Comparison of ENCODE assay signal across 1 cellular context in genomic region chr9:72526901-72527800, GRCh38.
TF ChIP-seq lines count a peak whose summit lies in the region.

No MANE protein-coding gene starts in this region.

TF ChIP-seq in A549, 52 proteins besides CTCF, POLR2A, EP300 and RAD21 (continued from another document):
- TF ChIP-seq REST (IDR thresholded peaks at IDR 0.05) (no peak), MAX (IDR thresholded peaks at IDR 0.05) (peak; percentile 46; the same call in 1 of the 2 replicates), JUNB (IDR thresholded peaks at IDR 0.05) (peak; percentile 37; the same call in 1 of the 2 replicates), E2F6 (IDR thresholded peaks at IDR 0.05; ENCODE audit: borderline replicate concordance, low read depth) (no peak), ESRRA (IDR thresholded peaks at IDR 0.05; ENCODE audit: borderline replicate concordance, low read length) (no peak), MAFK (IDR thresholded peaks at IDR 0.05; ENCODE audit: partially characterized antibody) (no peak), CHD4 (IDR thresholded peaks at IDR 0.05; ENCODE audit: borderline replicate concordance) (no peak), RNF2 (IDR thresholded peaks at IDR 0.05; ENCODE audit: borderline replicate concordance, low read depth) (no peak), ATOH8 (CRISPR knock-in tag; IDR thresholded peaks at IDR 0.05; ENCODE audit: low read depth) (no peak), HOXB5 (CRISPR knock-in tag; IDR thresholded peaks at IDR 0.05) (no peak), NR3C1 (IDR thresholded peaks at IDR 0.05) (no peak), TFCP2L1 (CRISPR knock-in tag; IDR thresholded peaks at IDR 0.05) (no peak), HMGXB4 (CRISPR knock-in tag; IDR thresholded peaks at IDR 0.05; ENCODE audit: borderline replicate concordance) (no peak), CHD2 (IDR thresholded peaks at IDR 0.05; ENCODE audit: low read length, partially characterized antibody) (no peak), NPAS2 (CRISPR knock-in tag; IDR thresholded peaks at IDR 0.05; ENCODE audit: borderline replicate concordance) (no peak), ELK1 (IDR thresholded peaks at IDR 0.05; ENCODE audit: low read depth, low read length) (no peak), ZNF302 (CRISPR knock-in tag; IDR thresholded peaks at IDR 0.05) (no peak), POLR2AphosphoS2 (conservative IDR thresholded peaks at IDR 0.05; ENCODE audit: low read length) (no peak), HEYL (CRISPR knock-in tag; IDR thresholded peaks at IDR 0.05) (no peak), RFX5 (IDR thresholded peaks at IDR 0.05) (no peak), NFE2L2 (conservative IDR thresholded peaks at IDR 0.05; ENCODE audit: low read length) (no peak), HES2 (IDR thresholded peaks at IDR 0.05) (no peak), FOXS1 (CRISPR knock-in tag; IDR thresholded peaks at IDR 0.05) (no peak), SREBF2 (IDR thresholded peaks at IDR 0.05) (no peak), SMC3 (IDR thresholded peaks at IDR 0.05) (peak; percentile 45; the same call in 2 of the 3 replicates), FOSB (CRISPR knock-in tag; IDR thresholded peaks at IDR 0.05) (no peak), CEBPB (IDR thresholded peaks at IDR 0.05) (no peak), EHMT2 (IDR thresholded peaks at IDR 0.05; ENCODE audit: low read depth) (no peak), GATA3 (IDR thresholded peaks at IDR 0.05; ENCODE audit: borderline replicate concordance) (peak; percentile 46), JUN (IDR thresholded peaks at IDR 0.05) (no peak; a peak in 1 of 5 replicates), FOSL2 (IDR thresholded peaks at IDR 0.05) (peak; percentile 56; the same call in 1 of the 2 replicates), FOSL2 (CRISPR knock-in tag; IDR thresholded peaks at IDR 0.05) (peak; percentile 89), EHF (CRISPR knock-in tag; IDR thresholded peaks at IDR 0.05) (no peak; the same call in 1 of the 2 replicates), USF2 (IDR thresholded peaks at IDR 0.05) (no peak), MAZ (IDR thresholded peaks at IDR 0.05; ENCODE audit: borderline replicate concordance, low read depth, low read length) (peak; percentile 90; the same call in 1 of the 2 replicates), RARB (CRISPR knock-in tag; IDR thresholded peaks at IDR 0.05) (no peak), ZFP36 (IDR thresholded peaks at IDR 0.05; ENCODE audit: borderline replicate concordance, partially characterized antibody) (no peak), HDAC2 (IDR thresholded peaks at IDR 0.05) (no peak), CBX8 (IDR thresholded peaks at IDR 0.05) (no peak), TP53 (CRISPR knock-in tag; IDR thresholded peaks at IDR 0.05) (no peak), ZSCAN20 (CRISPR knock-in tag; IDR thresholded peaks at IDR 0.05) (no peak), PBX3 (IDR thresholded peaks at IDR 0.05) (peak; percentile 23; the same call in 1 of the 2 replicates)
